ENCODE assay signal across 14 cellular contexts in the genomic region with DNA sequence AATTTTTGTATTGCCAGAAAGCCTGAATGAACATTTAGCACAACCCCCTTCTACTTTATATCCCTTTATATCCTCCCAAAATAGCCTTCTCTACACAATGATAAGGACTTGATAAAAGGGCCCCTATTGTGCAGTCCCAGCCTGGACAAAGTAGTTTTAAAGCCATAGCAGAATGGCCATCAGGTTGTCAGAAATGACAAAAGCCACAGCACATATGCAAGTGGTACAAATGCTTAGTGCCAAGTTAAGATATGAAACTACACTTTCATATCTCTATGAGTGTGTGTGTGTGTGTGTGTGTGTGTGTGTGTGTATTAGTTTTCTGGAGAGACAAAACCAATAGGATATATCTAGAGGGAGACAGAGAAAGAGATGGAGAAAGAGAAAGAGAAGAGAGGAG.
DNase-seq lines count a peak whose midpoint lies in the region; ATAC-seq and TF ChIP-seq lines count a peak whose summit lies in the region.
"Had no signal": no experiment of that assay in that cellular context is flagged by ENCODE, and none has a peak within 500 bp of the region (broad histone marks: within the 10 kb centered on the region; RNA-seq: fewer than 3 reads in every experiment).

No MANE protein-coding gene starts in this region.

- peak overlapping the region; percentile 5 for H3K27ac Mint-ChIP-seq in central memory CD8-positive, alpha-beta T cell (ENCODE audit: low read depth)

- no peak overlapping the region for H3K27ac ChIP-seq in SK-N-SH (ENCODE audit: low read depth in 2 of 2, low read length in 1 of 2)
- H3K27ac ChIP-seq in heart left ventricle = no peak overlapping the region
- no peak overlapping the region for H3K27ac ChIP-seq in left ventricle myocardium inferior (replicated peaks)
- peak overlapping the region; percentile 100 for H3K27ac ChIP-seq in parathyroid adenoma
- H3K27ac ChIP-seq: 22Rv1, BLaER1 had no signal

- TF ChIP-seq EP300 in SK-N-SH (IDR thresholded peaks at IDR 0.05; ENCODE audit: borderline replicate concordance in 1 of 2, low read depth in 1 of 2, low read length in 1 of 2) = no peak

- no peak overlapping the region for H3K4me3 Mint-ChIP-seq in central memory CD8-positive, alpha-beta T cell
- H3K4me3 Mint-ChIP-seq: CD8-positive, alpha-beta memory T cell had no signal

- TF ChIP-seq RAD21 in SK-N-SH (IDR thresholded peaks at IDR 0.05; ENCODE audit: low read length) = no peak

- TF ChIP-seq CTCF in SK-N-SH (IDR thresholded peaks at IDR 0.05) = no peak
- no peak for TF ChIP-seq CTCF in heart left ventricle (IDR thresholded peaks at IDR 0.05)
- no peak for TF ChIP-seq CTCF in left ventricle myocardium inferior (IDR thresholded peaks at IDR 0.05; ENCODE audit: borderline replicate concordance)
- no peak for TF ChIP-seq CTCF in parathyroid adenoma (IDR thresholded peaks at IDR 0.05)

- H3K9ac ChIP-seq in SK-N-SH (no peak overlapping the region), parathyroid adenoma (no peak overlapping the region)
- H3K9ac ChIP-seq: BLaER1 had no signal

- no peaks in the 10 kb centered on the region for H3K27me3 ChIP-seq in SK-N-SH (ENCODE audit: insufficient read depth)
- H3K27me3 ChIP-seq in heart left ventricle = no peaks in the 10 kb centered on the region
- H3K27me3 ChIP-seq in left ventricle myocardium inferior (ENCODE audit: low read depth) = no peaks in the 10 kb centered on the region
- no peaks in the 10 kb centered on the region for H3K27me3 ChIP-seq in parathyroid adenoma (ENCODE audit: control insufficient read depth, insufficient read depth, low read length)
- H3K27me3 ChIP-seq: BLaER1 had no signal

- H3K9me3 ChIP-seq in SK-N-SH (no peaks in the 10 kb centered on the region), heart left ventricle (no peaks in the 10 kb centered on the region), left ventricle myocardium inferior (replicated peaks) (no peaks in the 10 kb centered on the region), parathyroid adenoma (ENCODE audit: control insufficient read depth, low read length) (no peaks in the 10 kb centered on the region)
- H3K9me3 ChIP-seq: BLaER1, HAP-1 had no signal

- H2AFZ ChIP-seq in SK-N-SH (ENCODE audit: low read depth) (no peak overlapping the region), parathyroid adenoma (no peak overlapping the region)

- no peak for TF ChIP-seq POLR2A in heart left ventricle (IDR thresholded peaks at IDR 0.05)

- H3K4me1 Mint-ChIP-seq in central memory CD8-positive, alpha-beta T cell = no peaks in the 10 kb centered on the region

- ATAC-seq in SK-N-SH treated with all-trans-retinoic acid at 6 μM for 48 hours (no peak), heart left ventricle (peak; percentile 63 to 92 (median 74)), HG03175 (IDR thresholded peaks at IDR 0.05; ENCODE audit: unreplicated experiment) (no peak)
- no peak for ATAC-seq in central memory CD8-positive, alpha-beta T cell (replicated peaks; ENCODE audit: extremely low read depth, poor library complexity, severe bottlenecking)

- H3K27me3 Mint-ChIP-seq in central memory CD8-positive, alpha-beta T cell = no peaks in the 10 kb centered on the region
- H3K27me3 Mint-ChIP-seq: CD8-positive, alpha-beta memory T cell had no signal

- POLR2A ChIA-PET in SK-N-SH (lab: Yijun Ruan, JAX) = no interaction called here

- H3F3A ChIP-seq in SK-N-SH (replicated peaks; ENCODE audit: insufficient read depth) = no peaks in the 10 kb centered on the region

- H3K4me1 ChIP-seq in SK-N-SH (ENCODE audit: control insufficient read depth in 1 of 2, insufficient read depth in 2 of 2, low read depth in 1 of 2, low read length in 1 of 2) = no peaks in the 10 kb centered on the region
- H3K4me1 ChIP-seq in heart left ventricle = peaks cover 0 to 20% (median 0%) of the 10 kb centered on the region in 12 donors
- peaks cover 11% of the 10 kb centered on the region for H3K4me1 ChIP-seq in left ventricle myocardium inferior
- peaks cover 45% of the 10 kb centered on the region for H3K4me1 ChIP-seq in parathyroid adenoma

- H3K36me3 ChIP-seq in SK-N-SH (replicated peaks in 1 of 2; ENCODE audit: control insufficient read depth in 1 of 2, insufficient read depth in 2 of 2, low read length in 1 of 2) = no peaks in the 10 kb centered on the region
- no peaks in the 10 kb centered on the region for H3K36me3 ChIP-seq in heart left ventricle
- H3K36me3 ChIP-seq in left ventricle myocardium inferior = no peaks in the 10 kb centered on the region
- no peaks in the 10 kb centered on the region for H3K36me3 ChIP-seq in parathyroid adenoma (ENCODE audit: control insufficient read depth, insufficient read depth, low read length)
- H3K36me3 ChIP-seq: HAP-1 had no signal

- no peaks in the 10 kb centered on the region for H4K20me1 ChIP-seq in SK-N-SH (ENCODE audit: insufficient read depth)
- H4K20me1 ChIP-seq: BLaER1 had no signal

- no peaks in the 10 kb centered on the region for H3K79me2 ChIP-seq in SK-N-SH (ENCODE audit: insufficient read depth)
- peaks cover 9% of the 10 kb centered on the region for H3K79me2 ChIP-seq in parathyroid adenoma

- CTCF ChIA-PET in SK-N-SH (lab: Yijun Ruan, JAX) = no interaction called here

- H3K4me3 ChIP-seq in SK-N-SH (ENCODE audit: low read depth in 2 of 2, low read length in 1 of 2) (no peak overlapping the region), heart left ventricle (no peak overlapping the region), left ventricle myocardium inferior (no peak overlapping the region), parathyroid adenoma (ENCODE audit: low read depth, low read length) (no peak overlapping the region)
- H3K4me3 ChIP-seq: BLaER1, HAP-1 had no signal

- intact Hi-C loops in heart left ventricle (cut with DNase I) = no loop called here
- intact Hi-C loops in left ventricle myocardium inferior (cut with micrococcal nuclease) = no loop called here

- no peaks in the 10 kb centered on the region for H3K9me2 ChIP-seq in SK-N-SH

- DNase-seq in SK-N-SH (no peak), heart left ventricle (no peak), left ventricle myocardium inferior (no peak), NCI-H226 (no peak)
- no peak for DNase-seq in central memory CD8-positive, alpha-beta T cell (ENCODE audit: low spot score in 2 of 2)
- DNase-seq: AML-193; CD8-positive, alpha-beta memory T cell; DMS53 had no signal

- H3K4me2 ChIP-seq in SK-N-SH (no peak overlapping the region), parathyroid adenoma (ENCODE audit: low read length) (no peak overlapping the region)
- H3K4me2 ChIP-seq: BLaER1 had no signal

- H3K9me3 Mint-ChIP-seq in central memory CD8-positive, alpha-beta T cell = no peaks in the 10 kb centered on the region
- H3K9me3 Mint-ChIP-seq: CD8-positive, alpha-beta memory T cell had no signal

- peaks cover 2% of the 10 kb centered on the region for H3K36me3 Mint-ChIP-seq in central memory CD8-positive, alpha-beta T cell (ENCODE audit: insufficient read depth)
- H3K36me3 Mint-ChIP-seq: CD8-positive, alpha-beta memory T cell had no signal

TF ChIP-seq in SK-N-SH treated with all-trans-retinoic acid at 6 μM for 48 hours, 23 proteins besides CTCF, POLR2A, EP300 and RAD21:
- peak; percentile 15; the same call in 1 of the 2 replicates for TF ChIP-seq ISL1 (CRISPR knock-in tag; IDR thresholded peaks at IDR 0.05)
- no peak for TF ChIP-seq ZNF565 (CRISPR knock-in tag; conservative IDR thresholded peaks at IDR 0.05; ENCODE audit: low read depth)

TF ChIP-seq in SK-N-SH, 30 proteins besides CTCF, POLR2A, EP300 and RAD21 (continues in another document):
- no peak for TF ChIP-seq TEAD4 (IDR thresholded peaks at IDR 0.05; ENCODE audit: borderline replicate concordance, insufficient read depth)
- no peak for TF ChIP-seq YY1 (IDR thresholded peaks at IDR 0.05; ENCODE audit: low read depth)
- no peak for TF ChIP-seq CHD2 (IDR thresholded peaks at IDR 0.05; ENCODE audit: low read length, partially characterized antibody)
- TF ChIP-seq MEF2A (IDR thresholded peaks at IDR 0.05; ENCODE audit: borderline replicate concordance, low read depth) = no peak
- TF ChIP-seq NFIC (IDR thresholded peaks at IDR 0.05; ENCODE audit: borderline replicate concordance) = no peak
- TF ChIP-seq, protein P1, sequence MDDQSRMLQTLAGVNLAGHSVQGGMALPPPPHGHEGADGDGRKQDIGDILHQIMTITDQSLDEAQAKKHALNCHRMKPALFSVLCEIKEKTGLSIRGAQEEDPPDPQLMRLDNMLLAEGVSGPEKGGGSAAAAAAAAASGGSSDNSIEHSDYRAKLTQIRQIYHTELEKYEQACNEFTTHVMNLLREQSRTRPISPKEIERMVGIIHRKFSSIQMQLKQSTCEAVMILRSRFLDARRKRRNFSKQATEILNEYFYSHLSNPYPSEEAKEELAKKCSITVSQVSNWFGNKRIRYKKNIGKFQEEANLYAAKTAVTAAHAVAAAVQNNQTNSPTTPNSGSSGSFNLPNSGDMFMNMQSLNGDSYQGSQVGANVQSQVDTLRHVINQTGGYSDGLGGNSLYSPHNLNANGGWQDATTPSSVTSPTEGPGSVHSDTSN (IDR thresholded peaks at IDR 0.05) = no peak
- no peak for TF ChIP-seq RCOR1 (IDR thresholded peaks at IDR 0.05; ENCODE audit: low read length)
- TF ChIP-seq FOXJ3 (CRISPR knock-in tag; IDR thresholded peaks at IDR 0.05) = no peak
- TF ChIP-seq TAF1 (IDR thresholded peaks at IDR 0.05; ENCODE audit: borderline replicate concordance, low read depth, low read length) = no peak
- TF ChIP-seq JUND (IDR thresholded peaks at IDR 0.05) = no peak
- TF ChIP-seq, protein P2, sequence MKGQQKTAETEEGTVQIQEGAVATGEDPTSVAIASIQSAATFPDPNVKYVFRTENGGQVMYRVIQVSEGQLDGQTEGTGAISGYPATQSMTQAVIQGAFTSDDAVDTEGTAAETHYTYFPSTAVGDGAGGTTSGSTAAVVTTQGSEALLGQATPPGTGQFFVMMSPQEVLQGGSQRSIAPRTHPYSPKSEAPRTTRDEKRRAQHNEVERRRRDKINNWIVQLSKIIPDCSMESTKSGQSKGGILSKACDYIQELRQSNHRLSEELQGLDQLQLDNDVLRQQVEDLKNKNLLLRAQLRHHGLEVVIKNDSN (IDR thresholded peaks at IDR 0.05; ENCODE audit: borderline replicate concordance, low read depth) = no peak
- no peak for TF ChIP-seq GABPA (IDR thresholded peaks at IDR 0.05; ENCODE audit: low read depth)
- no peak for TF ChIP-seq GATA2 (CRISPR knock-in tag; IDR thresholded peaks at IDR 0.05)
- no peak for TF ChIP-seq RFX5 (IDR thresholded peaks at IDR 0.05; ENCODE audit: low read length)
- TF ChIP-seq, protein P3, sequence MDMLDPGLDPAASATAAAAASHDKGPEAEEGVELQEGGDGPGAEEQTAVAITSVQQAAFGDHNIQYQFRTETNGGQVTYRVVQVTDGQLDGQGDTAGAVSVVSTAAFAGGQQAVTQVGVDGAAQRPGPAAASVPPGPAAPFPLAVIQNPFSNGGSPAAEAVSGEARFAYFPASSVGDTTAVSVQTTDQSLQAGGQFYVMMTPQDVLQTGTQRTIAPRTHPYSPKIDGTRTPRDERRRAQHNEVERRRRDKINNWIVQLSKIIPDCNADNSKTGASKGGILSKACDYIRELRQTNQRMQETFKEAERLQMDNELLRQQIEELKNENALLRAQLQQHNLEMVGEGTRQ (IDR thresholded peaks at IDR 0.05; ENCODE audit: borderline replicate concordance, low read depth, low read length) = no peak

Comparison
In these comparisons a context has a peak if more than half of its experiments do, and no peak if none do; other contexts are left out.
1. ATAC-seq: peak in heart left ventricle (4 of 4); none in SK-N-SH treated with all-trans-retinoic acid at 6 μM for 48 hours (single experiment), central memory CD8-positive, alpha-beta T cell (single experiment) and HG03175 (single experiment).